ENCODE assay signal across 36 cellular contexts in genomic region chr4:61308033-61308432, GRCh38.
"Had no signal": no experiment of that assay in that cellular context is flagged by ENCODE, and none has a peak within 500 bp of the region (broad histone marks: within the 10 kb centered on the region; RNA-seq: fewer than 3 reads in every experiment).

No MANE protein-coding gene starts in this region.

- H3K4me3 Mint-ChIP-seq: activated CD4-positive, alpha-beta memory T cell treated with anti-CD3 and anti-CD28 coated beads, Interleukin-2, amount 10 ng/mL, durations not matched to agents 7 days and 5 days; activated CD4-positive, alpha-beta T cell treated with anti-CD3 and anti-CD28 coated beads for 36 hours; activated CD4-positive, alpha-beta T cell treated with anti-CD3 and anti-CD28 coated beads, Interleukin-2, amount 10 ng/mL, durations not matched to agents 7 days and 5 days; activated CD8-positive, alpha-beta memory T cell treated with anti-CD3 and anti-CD28 coated beads, Interleukin-2, amount 10 ng/mL, durations not matched to agents 7 days and 5 days; activated CD8-positive, alpha-beta T cell treated with anti-CD3 and anti-CD28 coated beads, Interleukin-2, amount 10 ng/mL, durations not matched to agents 7 days and 5 days; activated naive CD8-positive, alpha-beta T cell treated with anti-CD3 and anti-CD28 coated beads for 36 hours; activated T-cell treated with anti-CD3 and anti-CD28 coated beads, Interleukin-2, amount 50 U/mL, for 24 hours; central memory CD8-positive, alpha-beta T cell; T-helper 1 cell treated with Interleukin-12 subunit alpha and Interleukin-12 subunit beta and Interleukin-4 antibody, amounts not matched to agents 30 μg/mL and 1 μg/mL, for 36 hours; T-helper 2 cell treated with Interferon-gamma antibody and Interleukin-4, amounts not matched to agents 5 μg/mL and 100 μg/mL, for 36 hours had no signal

- H3K27ac Mint-ChIP-seq: activated CD4-positive, alpha-beta memory T cell treated with anti-CD3 and anti-CD28 coated beads, Interleukin-2, amount 10 ng/mL, durations not matched to agents 7 days and 5 days; activated CD4-positive, alpha-beta T cell treated with anti-CD3 and anti-CD28 coated beads for 36 hours; activated CD4-positive, alpha-beta T cell treated with anti-CD3 and anti-CD28 coated beads, Interleukin-2, amount 10 ng/mL, durations not matched to agents 7 days and 5 days; activated CD8-positive, alpha-beta memory T cell treated with anti-CD3 and anti-CD28 coated beads, Interleukin-2, amount 10 ng/mL, durations not matched to agents 7 days and 5 days; activated CD8-positive, alpha-beta T cell treated with anti-CD3 and anti-CD28 coated beads, Interleukin-2, amount 10 ng/mL, durations not matched to agents 7 days and 5 days; activated naive CD4-positive, alpha-beta T cell treated with anti-CD3 and anti-CD28 coated beads, Interleukin-2, amount 50 U/mL, for 72 hours; activated naive CD8-positive, alpha-beta T cell treated with anti-CD3 and anti-CD28 coated beads for 36 hours; activated T-cell treated with anti-CD3 and anti-CD28 coated beads, Interleukin-2, amount 50 U/mL, for 24 hours; activated T-helper 2 cell treated with anti-CD3 and anti-CD28 coated beads, Interferon-gamma antibody, Interleukin-2, Interleukin-4, amounts not matched to agents 10 μg/mL and 5 μg/mL and 100 μg/mL, durations not matched to agents 14 hours and 24 hours and 36 hours; T-helper 1 cell treated with Interleukin-12 subunit alpha and Interleukin-12 subunit beta and Interleukin-4 antibody, amounts not matched to agents 30 μg/mL and 1 μg/mL, for 36 hours; T-helper 2 cell treated with Interferon-gamma antibody and Interleukin-4, amounts not matched to agents 5 μg/mL and 100 μg/mL, for 36 hours had no signal

- H3K36me3 ChIP-seq: adrenal gland, brain microvascular endothelial cell, breast epithelium had no signal

- H3K36me3 Mint-ChIP-seq: activated CD8-positive, alpha-beta memory T cell treated with anti-CD3 and anti-CD28 coated beads, Interleukin-2, amount 10 ng/mL, durations not matched to agents 7 days and 5 days; activated naive CD8-positive, alpha-beta T cell treated with anti-CD3 and anti-CD28 coated beads for 36 hours had no signal

- H3K27me3 ChIP-seq: adrenal gland, body of pancreas, brain microvascular endothelial cell, breast epithelium had no signal

- H3K4me1 ChIP-seq: adrenal gland, body of pancreas, breast epithelium had no signal

- H3K27me3 Mint-ChIP-seq: activated CD4-positive, alpha-beta memory T cell treated with anti-CD3 and anti-CD28 coated beads, Interleukin-2, amount 10 ng/mL, durations not matched to agents 7 days and 5 days; activated CD4-positive, alpha-beta T cell treated with anti-CD3 and anti-CD28 coated beads for 36 hours; activated CD4-positive, alpha-beta T cell treated with anti-CD3 and anti-CD28 coated beads, Interleukin-2, amount 10 ng/mL, durations not matched to agents 7 days and 5 days; activated CD8-positive, alpha-beta memory T cell treated with anti-CD3 and anti-CD28 coated beads, Interleukin-2, amount 10 ng/mL, durations not matched to agents 7 days and 5 days; activated naive CD8-positive, alpha-beta T cell treated with anti-CD3 and anti-CD28 coated beads for 36 hours; activated T-cell treated with anti-CD3 and anti-CD28 coated beads, Interleukin-2, amount 50 U/mL, for 24 hours; central memory CD8-positive, alpha-beta T cell had no signal

- H3K4me3 ChIP-seq: adrenal gland, body of pancreas, breast epithelium had no signal

- H3K27ac ChIP-seq: adrenal gland, body of pancreas, brain microvascular endothelial cell, breast epithelium, VCaP had no signal

- H3K9me3 ChIP-seq: body of pancreas, breast epithelium had no signal

- H3K9me3 Mint-ChIP-seq: activated CD4-positive, alpha-beta memory T cell treated with anti-CD3 and anti-CD28 coated beads, Interleukin-2, amount 10 ng/mL, durations not matched to agents 7 days and 5 days had no signal

- H3K4me1 Mint-ChIP-seq: activated CD4-positive, alpha-beta memory T cell treated with anti-CD3 and anti-CD28 coated beads, Interleukin-2, amount 10 ng/mL, durations not matched to agents 7 days and 5 days; activated CD4-positive, alpha-beta T cell treated with anti-CD3 and anti-CD28 coated beads for 36 hours; activated CD4-positive, alpha-beta T cell treated with anti-CD3 and anti-CD28 coated beads, Interleukin-2, amount 10 ng/mL, durations not matched to agents 7 days and 5 days; activated CD8-positive, alpha-beta memory T cell treated with anti-CD3 and anti-CD28 coated beads, Interleukin-2, amount 10 ng/mL, durations not matched to agents 7 days and 5 days; activated naive CD8-positive, alpha-beta T cell treated with anti-CD3 and anti-CD28 coated beads for 36 hours; central memory CD8-positive, alpha-beta T cell had no signal

- DNase-seq: activated CD4-positive, alpha-beta memory T cell treated with anti-CD3 and anti-CD28 coated beads, Interleukin-2, amount 10 ng/mL, durations not matched to agents 7 days and 5 days; activated CD4-positive, alpha-beta T cell treated with anti-CD3 and anti-CD28 coated beads for 1 hour; activated CD4-positive, alpha-beta T cell treated with anti-CD3 and anti-CD28 coated beads for 36 hours; activated CD4-positive, alpha-beta T cell treated with anti-CD3 and anti-CD28 coated beads for 48 hours; activated CD4-positive, alpha-beta T cell treated with anti-CD3 and anti-CD28 coated beads, Interleukin-2, amount 10 ng/mL, durations not matched to agents 7 days and 5 days; activated CD4-positive, alpha-beta T cell treated with anti-CD3 and anti-CD28 coated beads, Interleukin-2, amount 50 U/mL, for 48 hours; activated CD4-positive, CD25-positive, alpha-beta regulatory T cell; activated CD8-positive, alpha-beta memory T cell treated with anti-CD3 and anti-CD28 coated beads for 24 hours; activated CD8-positive, alpha-beta memory T cell treated with anti-CD3 and anti-CD28 coated beads, Interleukin-2, amount 10 ng/mL, durations not matched to agents 7 days and 5 days; activated CD8-positive, alpha-beta memory T cell treated with anti-CD3 and anti-CD28 coated beads, Interleukin-2, amount 50 U/mL, for 48 hours; activated CD8-positive, alpha-beta T cell treated with anti-CD3 and anti-CD28 coated beads, Interleukin-2, amount 10 ng/mL, durations not matched to agents 7 days and 5 days; activated effector memory CD4-positive, alpha-beta T cell treated with Interleukin-2 at 50 U/mL for 16 hours; activated gamma-delta T cell; activated naive CD4-positive, alpha-beta T cell treated with anti-CD3 and anti-CD28 coated beads, Interleukin-2, amount 50 U/mL, for 16 hours; activated naive CD4-positive, alpha-beta T cell treated with Interleukin-2 at 50 U/mL for 16 hours; activated naive CD8-positive, alpha-beta T cell treated with anti-CD3 and anti-CD28 coated beads for 36 hours; activated T-cell treated with anti-CD3 and anti-CD28 coated beads, Interleukin-2, amount 50 U/mL, for 24 hours; activated T-cell treated with anti-CD3 and anti-CD28 coated beads, Interleukin-2, amount 50 U/mL, for 48 hours; adrenal gland; amniotic stem cell; aorta; body of pancreas; brain microvascular endothelial cell; caudate nucleus; SW 1271; T-helper 1 cell; T-helper 2 cell; T-helper 9 cell had no signal

- ATAC-seq: activated CD4-positive, alpha-beta T cell treated with anti-CD3 and anti-CD28 coated beads for 36 hours; activated CD4-positive, CD25-positive, alpha-beta regulatory T cell treated with anti-CD3 and anti-CD28 coated beads, Interleukin-2, amount 50 U/mL, for 24 hours; activated CD8-positive, alpha-beta memory T cell treated with anti-CD3 and anti-CD28 coated beads, Interleukin-2, amount 10 ng/mL, durations not matched to agents 7 days and 5 days; activated CD8-positive, alpha-beta T cell treated with anti-CD3 and anti-CD28 coated beads, Interleukin-2, amount 10 ng/mL, durations not matched to agents 7 days and 5 days; activated naive CD4-positive, alpha-beta T cell treated with anti-CD3 and anti-CD28 coated beads, Interleukin-2, amount 50 U/mL, for 72 hours; body of pancreas had no signal
